8 cellular contexts compared by ENCODE assay signal in the genomic region with DNA sequence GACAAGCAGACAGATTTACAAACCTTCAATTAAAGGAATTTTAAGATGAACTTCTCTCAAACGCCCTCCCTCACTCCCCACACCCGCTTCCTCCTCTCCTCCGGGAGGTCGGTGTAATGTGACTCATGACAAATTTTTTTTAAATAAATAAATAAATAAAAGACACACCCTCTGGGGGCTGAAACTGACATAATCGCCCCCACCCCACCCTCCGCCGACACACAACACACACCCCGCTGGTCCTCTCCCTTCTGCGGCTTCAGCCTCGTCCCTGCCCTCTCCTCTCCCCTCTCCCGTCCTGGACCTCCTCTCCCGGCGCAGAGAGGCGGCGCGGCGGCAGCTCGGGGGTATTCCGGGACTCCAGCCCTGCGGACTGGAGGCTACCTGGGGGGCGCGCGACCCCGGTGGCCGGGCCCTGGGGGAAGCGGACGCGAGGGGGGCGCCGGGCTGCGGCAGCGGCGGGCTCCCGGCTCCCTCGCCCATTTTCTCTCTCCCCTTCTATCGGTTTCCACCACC. TPM values are rescaled to one million over a fixed set of nuclear protein-coding genes. Genes with fewer than 3 reads are reported as not detected.
A peak's percentile ranks its signal among the peaks of the same experiment; 100 is the strongest.
DNase-seq lines count a peak whose midpoint lies in the region; ATAC-seq and TF ChIP-seq lines count a peak whose summit lies in the region.

No MANE protein-coding gene starts in this region.

- TF ChIP-seq CTCF in fibroblast of pulmonary artery (IDR thresholded peaks at IDR 0.05; ENCODE audit: low read length, missing control alignments) (no peak), neural crest cell (conservative IDR thresholded peaks at IDR 0.05) (no peak)

- peaks cover 15% of the 10 kb centered on the region for H3K27me3 Mint-ChIP-seq in activated T-helper 1 cell treated with anti-CD3 and anti-CD28 coated beads, Interleukin-12 subunit alpha, Interleukin-12 subunit beta, Interleukin-2, Interleukin-4 antibody, amounts not matched to agents 30 ng/mL and 10 ng/mL and 1 ng/mL, durations not matched to agents 14 hours and 24 hours and 36 hours (ENCODE audit: insufficient read depth)
- H3K27me3 Mint-ChIP-seq in neural crest cell (ENCODE audit: low read depth): peaks cover 10% of the 10 kb centered on the region
- H3K27me3 Mint-ChIP-seq in stimulated activated naive CD8-positive, alpha-beta T cell treated with anti-CD3 and anti-CD28 coated beads, Interleukin-15, Interleukin-2, amounts not matched to agents 100 ng/mL and 50 ng/mL, for 24 hours: peaks cover 5% of the 10 kb centered on the region

- peak overlapping the region; percentile 94 for H3K4me3 ChIP-seq in fibroblast of pulmonary artery (replicated peaks; ENCODE audit: low read depth, low read length)

- H3K4me1 Mint-ChIP-seq in activated T-helper 1 cell treated with anti-CD3 and anti-CD28 coated beads, Interleukin-12 subunit alpha, Interleukin-12 subunit beta, Interleukin-2, Interleukin-4 antibody, amounts not matched to agents 30 ng/mL and 10 ng/mL and 1 ng/mL, durations not matched to agents 14 hours and 24 hours and 36 hours (ENCODE audit: low read depth): peaks cover 42% of the 10 kb centered on the region
- peaks cover 22% of the 10 kb centered on the region for H3K4me1 Mint-ChIP-seq in neural crest cell
- peaks cover 51% of the 10 kb centered on the region for H3K4me1 Mint-ChIP-seq in stimulated activated naive CD8-positive, alpha-beta T cell treated with anti-CD3 and anti-CD28 coated beads, Interleukin-15, Interleukin-2, amounts not matched to agents 100 ng/mL and 50 ng/mL, for 24 hours (ENCODE audit: low read depth)

- intact Hi-C loops in activated T-helper 1 cell treated with anti-CD3 and anti-CD28 coated beads, Interleukin-12 subunit alpha, Interleukin-12 subunit beta, Interleukin-2, Interleukin-4 antibody, amounts not matched to agents 30 ng/mL and 10 ng/mL and 1 ng/mL, durations not matched to agents 14 hours and 24 hours and 36 hours (cut with micrococcal nuclease): loop anchor here (1.0 to 10.0 kb wide), 10 partner anchors 19 to 1673 kb away; partner anchors contain the start of gene WAC

- peaks cover 4% of the 10 kb centered on the region for H3K36me3 Mint-ChIP-seq in activated T-helper 1 cell treated with anti-CD3 and anti-CD28 coated beads, Interleukin-12 subunit alpha, Interleukin-12 subunit beta, Interleukin-2, Interleukin-4 antibody, amounts not matched to agents 30 ng/mL and 10 ng/mL and 1 ng/mL, durations not matched to agents 14 hours and 24 hours and 36 hours (ENCODE audit: low read depth)
- no peaks in the 10 kb centered on the region for H3K36me3 Mint-ChIP-seq in neural crest cell (ENCODE audit: low read depth)
- peaks cover 3% of the 10 kb centered on the region for H3K36me3 Mint-ChIP-seq in stimulated activated naive CD8-positive, alpha-beta T cell treated with anti-CD3 and anti-CD28 coated beads, Interleukin-15, Interleukin-2, amounts not matched to agents 100 ng/mL and 50 ng/mL, for 24 hours (ENCODE audit: low read depth)

- H3K9me3 Mint-ChIP-seq in activated T-helper 1 cell treated with anti-CD3 and anti-CD28 coated beads, Interleukin-12 subunit alpha, Interleukin-12 subunit beta, Interleukin-2, Interleukin-4 antibody, amounts not matched to agents 30 ng/mL and 10 ng/mL and 1 ng/mL, durations not matched to agents 14 hours and 24 hours and 36 hours: no peaks in the 10 kb centered on the region
- no peaks in the 10 kb centered on the region for H3K9me3 Mint-ChIP-seq in neural crest cell
- no peaks in the 10 kb centered on the region for H3K9me3 Mint-ChIP-seq in stimulated activated naive CD8-positive, alpha-beta T cell treated with anti-CD3 and anti-CD28 coated beads, Interleukin-15, Interleukin-2, amounts not matched to agents 100 ng/mL and 50 ng/mL, for 24 hours

- peak; percentile 31 for DNase-seq in NCI-H345 (lab: John Stamatoyannopoulos, UW)
- DNase-seq in NCI-H345 treated with DMSO at 0.1 percent for 48 hours (lab: John Stamatoyannopoulos, UW; ENCODE audit: unreplicated experiment): no peak
- peak; percentile 88 for DNase-seq in OCI-M1 (lab: John Stamatoyannopoulos, UW)
- DNase-seq in activated T-helper 1 cell treated with anti-CD3 and anti-CD28 coated beads, Interleukin-12 subunit alpha, Interleukin-12 subunit beta, Interleukin-2, Interleukin-4 antibody, amounts not matched to agents 30 ng/mL and 10 ng/mL and 1 ng/mL, durations not matched to agents 14 hours and 24 hours and 36 hours (ENCODE audit: low spot score): peak; percentile 37
- peak; percentile 76 for DNase-seq in fibroblast of pulmonary artery (ENCODE audit: low read depth)
- peak; percentile 28 for DNase-seq in neural crest cell (ENCODE audit: low read depth, low spot score)

- peak; percentile 17 for ATAC-seq in HG02981 (IDR thresholded peaks at IDR 0.05; ENCODE audit: unreplicated experiment)

- H3K4me3 Mint-ChIP-seq in activated T-helper 1 cell treated with anti-CD3 and anti-CD28 coated beads, Interleukin-12 subunit alpha, Interleukin-12 subunit beta, Interleukin-2, Interleukin-4 antibody, amounts not matched to agents 30 ng/mL and 10 ng/mL and 1 ng/mL, durations not matched to agents 14 hours and 24 hours and 36 hours: peak overlapping the region; percentile 97
- peak overlapping the region; percentile 99 for H3K4me3 Mint-ChIP-seq in neural crest cell
- peak overlapping the region; percentile 97 for H3K4me3 Mint-ChIP-seq in stimulated activated naive CD8-positive, alpha-beta T cell treated with anti-CD3 and anti-CD28 coated beads, Interleukin-15, Interleukin-2, amounts not matched to agents 100 ng/mL and 50 ng/mL, for 24 hours

- H3K27ac Mint-ChIP-seq in activated T-helper 1 cell treated with anti-CD3 and anti-CD28 coated beads, Interleukin-12 subunit alpha, Interleukin-12 subunit beta, Interleukin-2, Interleukin-4 antibody, amounts not matched to agents 30 ng/mL and 10 ng/mL and 1 ng/mL, durations not matched to agents 14 hours and 24 hours and 36 hours: peak overlapping the region; percentile 100
- peak overlapping the region; percentile 85 for H3K27ac Mint-ChIP-seq in neural crest cell (ENCODE audit: unreplicated experiment)
- H3K27ac Mint-ChIP-seq in stimulated activated naive CD8-positive, alpha-beta T cell treated with anti-CD3 and anti-CD28 coated beads, Interleukin-15, Interleukin-2, amounts not matched to agents 100 ng/mL and 50 ng/mL, for 24 hours: peak overlapping the region; percentile 99

RNA-seq across cellular contexts. Expression of gene ABI1, which starts 0.7 kb away (rescaled TPM):
- total RNA-seq in activated T-helper 1 cell treated with anti-CD3 and anti-CD28 coated beads, Interleukin-12 subunit alpha, Interleukin-12 subunit beta, Interleukin-2, Interleukin-4 antibody, amounts not matched to agents 30 ng/mL and 10 ng/mL and 1 ng/mL, durations not matched to agents 14 hours and 24 hours and 36 hours: 66.6 and 68.0 TPM in 2 replicates
- 27.6 and 30.4 TPM in 2 replicates for total RNA-seq in neural crest cell
